ENCODE assay signal across 9 cellular contexts in the genomic region with DNA sequence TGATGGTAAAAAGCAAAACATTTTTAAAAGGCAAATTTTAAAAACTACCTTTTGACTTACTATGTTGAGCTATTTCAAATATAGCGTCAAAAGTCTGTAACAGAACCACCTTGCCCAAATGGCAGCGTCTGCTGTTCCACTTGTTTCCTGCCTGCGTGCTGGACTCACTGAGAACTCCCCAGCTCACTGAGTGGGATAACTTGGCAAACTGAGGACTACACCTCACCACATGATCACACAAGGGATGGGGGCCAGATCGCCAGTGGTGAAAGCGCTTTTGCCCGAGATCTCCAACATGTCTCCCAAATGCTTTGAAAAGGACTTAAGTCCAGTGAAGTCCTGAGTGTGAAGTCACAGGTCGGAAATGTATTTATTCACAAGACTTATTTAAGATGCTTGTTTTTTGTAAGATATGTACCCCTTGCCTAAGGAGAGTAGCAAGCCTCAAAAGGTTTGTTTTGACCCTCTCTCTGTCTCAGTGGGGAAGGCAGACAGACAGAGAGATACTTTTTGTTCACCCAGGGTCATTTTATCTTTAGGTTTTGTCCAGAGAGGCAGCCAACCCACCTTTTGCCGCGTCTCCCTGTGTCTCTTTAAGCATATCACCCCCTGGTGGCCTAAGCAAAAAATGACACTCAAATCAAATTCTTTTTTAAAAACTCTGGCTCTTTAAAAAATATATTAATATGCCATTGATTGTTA.
DNase-seq lines count a peak whose midpoint lies in the region; ATAC-seq and TF ChIP-seq lines count a peak whose summit lies in the region.
"Had no signal": no experiment of that assay in that cellular context is flagged by ENCODE, and none has a peak within 500 bp of the region (broad histone marks: within the 10 kb centered on the region; RNA-seq: fewer than 3 reads in every experiment).

No MANE protein-coding gene starts in this region.

- peaks cover 42% of the 10 kb centered on the region for H3K4me1 ChIP-seq in rectal smooth muscle tissue (ENCODE audit: control insufficient read depth, insufficient read depth, low read length)

- peak; percentile 66 for TF ChIP-seq CTCF in fibroblast of pulmonary artery (IDR thresholded peaks at IDR 0.05; ENCODE audit: low read length, missing control alignments)

- H3K27ac ChIP-seq in rectal smooth muscle tissue (ENCODE audit: low read depth, low read length): peak overlapping the region; percentile 58
- H3K27ac ChIP-seq: BLaER1 treated with 17β-estradiol and CSF1 and Interleukin-3, amounts not matched to agents 10 nM and 100 nM had no signal

- no peaks in the 10 kb centered on the region for H3K27me3 ChIP-seq in rectal smooth muscle tissue (ENCODE audit: control insufficient read depth, insufficient read depth, low read length)
- H3K27me3 ChIP-seq: BLaER1 treated with 17β-estradiol and CSF1 and Interleukin-3, amounts not matched to agents 10 nM and 100 nM had no signal

- DNase-seq in DMS53 (lab: John Stamatoyannopoulos, UW) (peak; percentile 42), DMS53 treated with DMSO at 0.1 percent for 48 hours (lab: John Stamatoyannopoulos, UW; ENCODE audit: unreplicated experiment) (no peak), RPMI8226 (peak; percentile 48), fibroblast of pulmonary artery (ENCODE audit: low read depth) (peak; percentile 64), T-helper 9 cell (no peak)

- no peak overlapping the region for H3K9ac ChIP-seq in rectal smooth muscle tissue (ENCODE audit: low read length)
- H3K9ac ChIP-seq: BLaER1 treated with 17β-estradiol and CSF1 and Interleukin-3, amounts not matched to agents 10 nM and 100 nM had no signal

- ATAC-seq in HG02798 (IDR thresholded peaks at IDR 0.05; ENCODE audit: poor library complexity, unreplicated experiment) (peak; percentile 41), HG02970 (IDR thresholded peaks at IDR 0.05; ENCODE audit: low FRiP score, unreplicated experiment) (no peak)

- no peaks in the 10 kb centered on the region for H3K36me3 ChIP-seq in rectal smooth muscle tissue (ENCODE audit: control insufficient read depth, insufficient read depth, low read length)
- H3K36me3 ChIP-seq: BLaER1 treated with 17β-estradiol and CSF1 and Interleukin-3, amounts not matched to agents 10 nM and 100 nM had no signal

- H3K4me3 ChIP-seq in fibroblast of pulmonary artery (replicated peaks; ENCODE audit: low read depth, low read length): no peak overlapping the region
- H3K4me3 ChIP-seq in rectal smooth muscle tissue (ENCODE audit: low read length): peak overlapping the region; percentile 1
- H3K4me3 ChIP-seq: BLaER1 treated with 17β-estradiol and CSF1 and Interleukin-3, amounts not matched to agents 10 nM and 100 nM had no signal

Comparison
In these comparisons a context has a peak if more than half of its experiments do, and no peak if none do; other contexts are left out.
1. DNase-seq: peak in DMS53 (single experiment), RPMI8226 (single experiment) and fibroblast of pulmonary artery (single experiment); none in DMS53 treated with DMSO at 0.1 percent for 48 hours (single experiment) and T-helper 9 cell (single experiment).